ENCODE assay signal across 20 cellular contexts in the genomic region with DNA sequence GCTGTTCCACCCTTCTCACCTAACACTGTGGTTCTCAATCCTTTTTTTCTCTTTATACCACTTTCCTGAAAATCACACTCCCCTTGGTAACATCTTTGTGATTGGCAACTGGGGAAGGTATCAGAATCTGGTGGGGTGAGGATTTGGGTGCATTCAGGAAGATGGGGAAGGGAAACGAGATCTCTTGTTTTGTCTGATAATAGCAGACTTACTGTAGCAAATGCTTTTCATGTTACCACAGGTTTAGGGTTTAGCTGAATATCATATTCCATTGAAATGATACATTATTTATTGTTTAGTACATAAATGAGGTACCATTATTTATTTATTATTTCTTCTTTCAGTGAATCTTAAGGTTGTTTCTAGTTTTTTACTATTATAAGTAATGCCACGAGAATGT.
DNase-seq lines count a peak whose midpoint lies in the region; ATAC-seq lines count a peak whose summit lies in the region.
"Had no signal": no experiment of that assay in that cellular context is flagged by ENCODE, and none has a peak within 500 bp of the region (broad histone marks: within the 10 kb centered on the region; RNA-seq: fewer than 3 reads in every experiment).

No MANE protein-coding gene starts in this region.

- H3K4me3 ChIP-seq in SJSA1, result no peak overlapping the region
- H3K4me3 ChIP-seq: coronary artery, hepatocyte, MG63, sigmoid colon, upper lobe of left lung had no signal

- peaks cover 74% of the 10 kb centered on the region for H3K4me1 Mint-ChIP-seq in activated T-cell treated with anti-CD3 and anti-CD28 coated beads, Interleukin-2, amount 50 U/mL, for 4 hours (ENCODE audit: low read depth)
- H3K4me1 Mint-ChIP-seq in central memory CD8-positive, alpha-beta T cell, result peaks cover 62% of the 10 kb centered on the region
- H3K4me1 Mint-ChIP-seq in stimulated activated effector memory CD8-positive, alpha-beta T cell treated with anti-CD3 and anti-CD28 coated beads, Interleukin-12 subunit alpha, Interleukin-12 subunit beta, amount 100 ng/mL, for 72 hours, result peaks cover 74% of the 10 kb centered on the region

- H3K36me3 Mint-ChIP-seq in activated T-cell treated with anti-CD3 and anti-CD28 coated beads, Interleukin-2, amount 50 U/mL, for 4 hours (ENCODE audit: insufficient read depth), result peaks cover 57% of the 10 kb centered on the region
- peaks cover 60% of the 10 kb centered on the region for H3K36me3 Mint-ChIP-seq in central memory CD8-positive, alpha-beta T cell (ENCODE audit: insufficient read depth)
- peaks cover 95% of the 10 kb centered on the region for H3K36me3 Mint-ChIP-seq in stimulated activated effector memory CD8-positive, alpha-beta T cell treated with anti-CD3 and anti-CD28 coated beads, Interleukin-12 subunit alpha, Interleukin-12 subunit beta, amount 100 ng/mL, for 72 hours

- no peaks in the 10 kb centered on the region for H3K9me3 ChIP-seq in SJSA1 (replicated peaks)
- H3K9me3 ChIP-seq: MG63, sigmoid colon, upper lobe of left lung had no signal

- H3K27me3 ChIP-seq in SJSA1 (replicated peaks), result no peaks in the 10 kb centered on the region
- H3K27me3 ChIP-seq: hepatocyte, MG63, sigmoid colon, upper lobe of left lung had no signal

- peaks cover 34% of the 10 kb centered on the region for H3K4me1 ChIP-seq in SJSA1 (replicated peaks)

- DNase-seq in activated T-cell treated with anti-CD3 and anti-CD28 coated beads, Interleukin-2, amount 50 U/mL, for 4 hours, result no peak
- DNase-seq in activated T-cell treated with anti-CD3 and anti-CD28 coated beads for 4 hours, result no peak
- no peak for DNase-seq in SJSA1 (ENCODE audit: low read depth in 1 of 2, low spot score in 2 of 2)
- no peak for DNase-seq in central memory CD8-positive, alpha-beta T cell (ENCODE audit: low spot score in 2 of 2)
- no peak for DNase-seq in stimulated activated effector memory CD8-positive, alpha-beta T cell treated with anti-CD3 and anti-CD28 coated beads, Interleukin-12 subunit alpha, Interleukin-12 subunit beta, amount 100 ng/mL, for 72 hours (ENCODE audit: low spot score in 2 of 2)
- no peak for DNase-seq in left ventricle myocardium superior
- no peak for DNase-seq in A172 (ENCODE audit: low spot score)
- DNase-seq in amygdala (lab: John Stamatoyannopoulos, UW), result no peak
- DNase-seq: anterior cingulate cortex; GF-D8; NCI-H2029 treated with DMSO at 0.1 percent for 48 hours; NCI-H524; occipital lobe; OCI-M1; sigmoid colon; stimulated activated CD4-positive, alpha-beta T cell treated with anti-CD3 and anti-CD28 coated beads, Interleukin-4, amount 100 ng/mL, for 24 hours; upper lobe of left lung had no signal

- no peak for ATAC-seq in activated T-cell treated with anti-CD3 and anti-CD28 coated beads, Interleukin-2, amount 50 U/mL, for 4 hours
- no peak for ATAC-seq in central memory CD8-positive, alpha-beta T cell (replicated peaks; ENCODE audit: extremely low read depth, poor library complexity, severe bottlenecking)
- no peak for ATAC-seq in stimulated activated effector memory CD8-positive, alpha-beta T cell treated with anti-CD3 and anti-CD28 coated beads, Interleukin-12 subunit alpha, Interleukin-12 subunit beta, amount 100 ng/mL, for 72 hours
- no peak for ATAC-seq in left ventricle myocardium superior

- no peaks in the 10 kb centered on the region for H3K27me3 Mint-ChIP-seq in activated T-cell treated with anti-CD3 and anti-CD28 coated beads, Interleukin-2, amount 50 U/mL, for 4 hours (ENCODE audit: low read depth)
- H3K27me3 Mint-ChIP-seq in central memory CD8-positive, alpha-beta T cell, result no peaks in the 10 kb centered on the region

- H3K27ac ChIP-seq in SJSA1, result peak overlapping the region; percentile 68
- H3K27ac ChIP-seq: coronary artery, hepatocyte, upper lobe of left lung had no signal

- peak overlapping the region; percentile 65 for H3K27ac Mint-ChIP-seq in central memory CD8-positive, alpha-beta T cell (ENCODE audit: low read depth)
- peak overlapping the region; percentile 78 for H3K27ac Mint-ChIP-seq in stimulated activated effector memory CD8-positive, alpha-beta T cell treated with anti-CD3 and anti-CD28 coated beads, Interleukin-12 subunit alpha, Interleukin-12 subunit beta, amount 100 ng/mL, for 72 hours

- peaks cover 3% of the 10 kb centered on the region; the same call in 1 of the 2 replicates for H3K36me3 ChIP-seq in SJSA1
- H3K36me3 ChIP-seq: MG63, sigmoid colon had no signal

- intact Hi-C loops in left ventricle myocardium superior (cut with micrococcal nuclease), result no loop called here

- peak overlapping the region; percentile 58 for H3K4me3 Mint-ChIP-seq in activated T-cell treated with anti-CD3 and anti-CD28 coated beads, Interleukin-2, amount 50 U/mL, for 4 hours
- H3K4me3 Mint-ChIP-seq in central memory CD8-positive, alpha-beta T cell, result no peak overlapping the region
- peak overlapping the region; percentile 31 for H3K4me3 Mint-ChIP-seq in stimulated activated effector memory CD8-positive, alpha-beta T cell treated with anti-CD3 and anti-CD28 coated beads, Interleukin-12 subunit alpha, Interleukin-12 subunit beta, amount 100 ng/mL, for 72 hours

- no peaks in the 10 kb centered on the region for H3K9me3 Mint-ChIP-seq in activated T-cell treated with anti-CD3 and anti-CD28 coated beads, Interleukin-2, amount 50 U/mL, for 4 hours
- H3K9me3 Mint-ChIP-seq in central memory CD8-positive, alpha-beta T cell, result no peaks in the 10 kb centered on the region
- H3K9me3 Mint-ChIP-seq in stimulated activated effector memory CD8-positive, alpha-beta T cell treated with anti-CD3 and anti-CD28 coated beads, Interleukin-12 subunit alpha, Interleukin-12 subunit beta, amount 100 ng/mL, for 72 hours, result no peaks in the 10 kb centered on the region
